ENCODE assay signal across 9 cellular contexts in genomic region chr1:159921251-159921650, GRCh38. TPM values are rescaled to one million over a fixed set of nuclear protein-coding genes. Genes with fewer than 3 reads are reported as not detected.
A peak's percentile ranks its signal among the peaks of the same experiment; 100 is the strongest.
DNase-seq lines count a peak whose midpoint lies in the region; ATAC-seq and TF ChIP-seq lines count a peak whose summit lies in the region.
"Had no signal": no experiment of that assay in that cellular context is flagged by ENCODE, and none has a peak within 500 bp of the region (broad histone marks: within the 10 kb centered on the region; RNA-seq: fewer than 3 reads in every experiment).

No MANE protein-coding gene starts in this region.

- ATAC-seq in GM18907 (IDR thresholded peaks at IDR 0.05; ENCODE audit: unreplicated experiment) = peak; percentile 24
- ATAC-seq in HG02938 (IDR thresholded peaks at IDR 0.05; ENCODE audit: unreplicated experiment) = peak; percentile 14
- ATAC-seq in psoas muscle = no peak
- ATAC-seq in left lobe of liver = no peak

- no peak for TF ChIP-seq POLR2A in lower leg skin (IDR thresholded peaks at IDR 0.05)

- H3K4me3 ChIP-seq in psoas muscle = no peak overlapping the region
- H3K4me3 ChIP-seq in lower leg skin (ENCODE audit: low read depth, poor library complexity, severe bottlenecking) = no peak overlapping the region

- TF ChIP-seq CTCF in psoas muscle (IDR thresholded peaks at IDR 0.05) = no peak
- TF ChIP-seq CTCF in lower leg skin (IDR thresholded peaks at IDR 0.05) = no peak

- DNase-seq in psoas muscle (no peak), lower leg skin (ENCODE audit: low spot score in 2 of 2) (no peak), left lobe of liver (ENCODE audit: low spot score) (no peak), HPDE6-E6E7 (ENCODE audit: extremely low spot score) (no peak)
- DNase-seq in stimulated activated CD4-positive, alpha-beta T cell treated with anti-CD3 and anti-CD28 coated beads, Interleukin-4, amount 100 ng/mL, for 4 hours = no peak

- peaks cover 0 to 13% (median 3%) of the 10 kb centered on the region in 3 donors for H3K27me3 ChIP-seq in psoas muscle (ENCODE audit: insufficient read depth in 3 of 3, low read length in 2 of 3)

- H3K27me3 Mint-ChIP-seq in activated naive CD4-positive, alpha-beta T cell treated with anti-CD3 and anti-CD28 coated beads, Interleukin-2, amount 50 U/mL, for 24 hours = no peaks in the 10 kb centered on the region

- peaks cover 0 to 21% of the 10 kb centered on the region in 2 donors for H3K36me3 ChIP-seq in psoas muscle (ENCODE audit: insufficient read depth in 1 of 2, low read depth in 1 of 2)

- H3K4me1 ChIP-seq in psoas muscle = peaks cover 28% of the 10 kb centered on the region

- H3K27ac ChIP-seq in psoas muscle = peak overlapping the region; percentile 46

- no peaks in the 10 kb centered on the region for H3K9me3 ChIP-seq in psoas muscle

- WGBS in psoas muscle, 3 donors = 51 to 64% (median 56%) methylated on average over 1 of the region's 1 CpG
- WGBS in lower leg skin, 2 donors = 30 to 38% methylated on average over 1 of the region's 1 CpG

- intact Hi-C loops in psoas muscle (cut with DNase I) (no loop called here), lower leg skin (cut with DNase I; ENCODE audit: low total_unique reads) (no loop called here)

- peak overlapping the region; percentile 97 for H3K4me3 Mint-ChIP-seq in activated naive CD4-positive, alpha-beta T cell treated with anti-CD3 and anti-CD28 coated beads, Interleukin-2, amount 50 U/mL, for 24 hours

- H3K9me3 Mint-ChIP-seq in activated naive CD4-positive, alpha-beta T cell treated with anti-CD3 and anti-CD28 coated beads, Interleukin-2, amount 50 U/mL, for 24 hours = no peaks in the 10 kb centered on the region

- peak overlapping the region; percentile 73 for H3K27ac Mint-ChIP-seq in activated naive CD4-positive, alpha-beta T cell treated with anti-CD3 and anti-CD28 coated beads, Interleukin-2, amount 50 U/mL, for 24 hours

- H3K4me1 Mint-ChIP-seq in activated naive CD4-positive, alpha-beta T cell treated with anti-CD3 and anti-CD28 coated beads, Interleukin-2, amount 50 U/mL, for 24 hours = peaks cover 74% of the 10 kb centered on the region

- peaks cover 13% of the 10 kb centered on the region for H3K36me3 Mint-ChIP-seq in activated naive CD4-positive, alpha-beta T cell treated with anti-CD3 and anti-CD28 coated beads, Interleukin-2, amount 50 U/mL, for 24 hours

RNA-seq across cellular contexts. Expression of gene TAGLN2, which starts 4.1 kb away (rescaled TPM):
- total RNA-seq in psoas muscle (10 to 100 TPM; 42.8 to 61.3 (median 45.6) TPM), lower leg skin (100 to 1,000 TPM; 244 to 413 (median 306) TPM), left lobe of liver (68.3 TPM)
- polyA plus RNA-seq in psoas muscle = 10 to 100 TPM; 29.6 to 91.6 (median 56.1) TPM

RNA-seq across cellular contexts. Expression of gene CFAP45, which starts 21.3 kb away (rescaled TPM):
- total RNA-seq in psoas muscle (under 1 TPM in 1 of 4 donors, not detected in 3; 0.42 TPM), lower leg skin (1 to 10 TPM in 1 of 4 donors, under 1 TPM in 3; 0.46 to 3.0 (median 0.66) TPM), left lobe of liver (not detected)
- under 1 TPM; 0.04 to 0.25 (median 0.13) TPM for polyA plus RNA-seq in psoas muscle

RNA-seq across cellular contexts. Expression of gene IGSF9, which starts 24.2 kb away (rescaled TPM):
- total RNA-seq in psoas muscle = not detected
- under 1 TPM in 2 of 3 donors, not detected in 1; 0.01 TPM for polyA plus RNA-seq in psoas muscle
- 10 to 100 TPM; 17.7 to 29.6 (median 19.6) TPM for total RNA-seq in lower leg skin
- total RNA-seq in left lobe of liver = 17.0 TPM
- total RNA-seq: SK-MEL-5 had no signal

RNA-seq across cellular contexts. Expression of gene SLAMF9, which starts 32.8 kb away (rescaled TPM):
- total RNA-seq in psoas muscle (not detected), lower leg skin (not detected), left lobe of liver (0.83 TPM)
- not detected for polyA plus RNA-seq in psoas muscle

RNA-seq across cellular contexts. Expression of gene VSIG8, which starts 58.8 kb away (rescaled TPM):
- total RNA-seq in psoas muscle (not detected), lower leg skin (10 to 100 TPM; 14.6 to 54.5 (median 43.1) TPM), left lobe of liver (not detected)
- polyA plus RNA-seq in psoas muscle = not detected
- total RNA-seq: SK-MEL-5 had no signal

Comparison
In these comparisons a context has a peak if more than half of its experiments do, and no peak if none do; other contexts are left out.
1. ATAC-seq: peak in GM18907 (single experiment) and HG02938 (single experiment); none in psoas muscle (0 of 4) and left lobe of liver (single experiment).
2. RNA of gene IGSF9, which starts 24.2 kb away (total RNA-seq): 17.7 to 29.6 TPM in lower leg skin and 17.0 TPM in left lobe of liver (single experiment); not detected in psoas muscle; every median in the first group is over 10 times any median in the second.